Comparison of ENCODE assay signal across 12 cellular contexts in the genomic region with DNA sequence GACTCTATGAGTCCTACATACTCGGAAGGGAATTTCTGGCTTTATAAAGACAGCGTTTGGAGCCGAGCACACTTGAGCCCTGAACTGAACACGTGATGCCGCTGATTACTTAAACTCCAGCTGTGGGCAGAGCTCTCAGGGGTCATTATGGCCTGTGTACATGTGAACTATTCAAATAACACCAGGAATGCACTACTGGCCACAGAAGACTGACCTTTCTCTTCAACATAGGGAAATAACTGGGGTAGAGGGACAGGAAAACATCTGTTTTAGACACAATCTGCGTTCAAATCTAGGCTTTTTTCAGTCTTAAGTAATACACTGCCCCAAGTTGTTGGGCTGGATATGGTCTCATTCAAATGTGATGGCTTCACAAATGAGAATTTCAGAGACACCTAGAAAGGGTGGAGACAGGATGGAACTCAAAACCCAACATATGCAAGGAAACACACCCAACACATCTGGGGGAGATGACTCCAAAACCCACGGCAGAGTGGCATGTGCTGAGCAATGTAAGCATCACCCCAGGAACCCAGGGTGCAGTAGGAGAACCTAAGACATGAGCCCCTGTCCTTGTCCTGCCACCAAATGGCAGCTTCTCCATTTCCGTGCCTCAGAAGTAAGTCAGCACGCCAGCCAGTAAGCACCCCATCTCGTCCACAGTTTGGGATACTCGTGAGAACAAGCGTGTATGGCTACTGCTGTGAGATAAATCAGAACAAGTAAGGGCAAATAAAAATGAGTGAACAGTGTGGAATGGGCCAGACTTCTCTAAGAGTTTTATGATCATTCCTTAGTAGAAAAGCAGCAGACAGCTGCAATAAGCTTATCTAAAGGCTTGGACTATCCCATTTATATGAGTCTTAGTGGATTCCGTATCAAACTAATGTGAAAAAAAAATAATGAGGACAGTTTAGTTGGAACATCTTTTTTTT. TPM values are rescaled to one million over a fixed set of nuclear protein-coding genes. Genes with fewer than 3 reads are reported as not detected.
DNase-seq lines count a peak whose midpoint lies in the region; ATAC-seq, FAIRE-seq and TF ChIP-seq lines count a peak whose summit lies in the region.
"Had no signal": no experiment of that assay in that cellular context is flagged by ENCODE, and none has a peak within 500 bp of the region (broad histone marks: within the 10 kb centered on the region; RNA-seq: fewer than 3 reads in every experiment).

No MANE protein-coding gene starts in this region.

- intact Hi-C loops in colonic mucosa (cut with DNase I) (no loop called here), lower lobe of right lung (cut with DNase I) (no loop called here)
- intact Hi-C loops in activated CD8-positive, alpha-beta T cell treated with anti-CD3 and anti-CD28 coated beads for 36 hours (cut with micrococcal nuclease), result no loop called here

- H3K9ac ChIP-seq in colonic mucosa (ENCODE audit: low read depth in 2 of 2, low read length in 2 of 2), result no peak overlapping the region

- POLR2A ChIA-PET in activated CD8-positive, alpha-beta T cell treated with anti-CD3 and anti-CD28 coated beads for 36 hours (lab: Charles Lee), result no interaction called here

- H3K36me3 Mint-ChIP-seq in activated CD8-positive, alpha-beta T cell treated with anti-CD3 and anti-CD28 coated beads for 36 hours (ENCODE audit: low read depth), result no peaks in the 10 kb centered on the region
- H3K36me3 Mint-ChIP-seq: activated naive CD4-positive, alpha-beta T cell treated with anti-CD3 and anti-CD28 coated beads, Interleukin-2, amount 10 ng/mL, durations not matched to agents 7 days and 5 days; immature natural killer cell had no signal

- TF ChIP-seq CTCF in colonic mucosa (IDR thresholded peaks at IDR 0.05), result no peak
- no peak for TF ChIP-seq CTCF in lower lobe of right lung (IDR thresholded peaks at IDR 0.05)
- no peak for TF ChIP-seq CTCF in tibial nerve (IDR thresholded peaks at IDR 0.05)
- TF ChIP-seq CTCF in activated CD8-positive, alpha-beta T cell treated with anti-CD3 and anti-CD28 coated beads for 36 hours (IDR thresholded peaks at IDR 0.05), result no peak

- H3K4me3 ChIP-seq in colonic mucosa, result no peak overlapping the region
- H3K4me3 ChIP-seq in lower lobe of right lung, result no peak overlapping the region
- H3K4me3 ChIP-seq in tibial nerve, result no peak overlapping the region
- H3K4me3 ChIP-seq: SK-N-MC had no signal

- H3K4me3 Mint-ChIP-seq in activated CD8-positive, alpha-beta T cell treated with anti-CD3 and anti-CD28 coated beads for 36 hours, result no peak overlapping the region
- H3K4me3 Mint-ChIP-seq: activated CD4-positive, alpha-beta T cell treated with anti-CD3 and anti-CD28 coated beads, Interleukin-2, amount 10 ng/mL, durations not matched to agents 24 days and 14 days; activated naive CD4-positive, alpha-beta T cell treated with anti-CD3 and anti-CD28 coated beads, Interleukin-2, amount 10 ng/mL, durations not matched to agents 7 days and 5 days; immature natural killer cell had no signal

- peaks cover 1% of the 10 kb centered on the region for H3K9me3 Mint-ChIP-seq in activated CD8-positive, alpha-beta T cell treated with anti-CD3 and anti-CD28 coated beads for 36 hours
- H3K9me3 Mint-ChIP-seq: immature natural killer cell had no signal

- TF ChIP-seq POLR2A in tibial nerve (IDR thresholded peaks at IDR 0.05), result peak in 1 of 2 donors; percentile 31
- no peak for TF ChIP-seq POLR2A in H54 (IDR thresholded peaks at IDR 0.05; ENCODE audit: low read depth, low read length)

- no peak for FAIRE-seq in H54 (lab: Jason Lieb, UNC)

- peak overlapping the region; percentile 15 for H3K27ac ChIP-seq in colonic mucosa
- no peak overlapping the region for H3K27ac ChIP-seq in lower lobe of right lung
- H3K27ac ChIP-seq in tibial nerve, result peak overlapping the region in 3 of 4 donors; percentile 6 to 80 (median 75)
- H3K27ac ChIP-seq: SK-N-MC had no signal

- CTCF ChIA-PET in activated CD8-positive, alpha-beta T cell treated with anti-CD3 and anti-CD28 coated beads for 36 hours (lab: Charles Lee), result interaction anchor here (1.6 kb wide), 1 partner anchor 68 kb away, joined by 8 read pairs; no protein-coding TSS in a partner anchor

- ATAC-seq in lower lobe of right lung (peak; percentile 94 to 96), HG03460 (IDR thresholded peaks at IDR 0.05; ENCODE audit: unreplicated experiment) (no peak)
- ATAC-seq in activated CD8-positive, alpha-beta T cell treated with anti-CD3 and anti-CD28 coated beads for 36 hours, result no peak

- H3K4me1 ChIP-seq in colonic mucosa, result no peaks in the 10 kb centered on the region
- H3K4me1 ChIP-seq in lower lobe of right lung, result peaks cover 12% of the 10 kb centered on the region
- peaks cover 0 to 58% (median 15%) of the 10 kb centered on the region in 4 donors for H3K4me1 ChIP-seq in tibial nerve

- DNase-seq in NCI-H1417 treated with DMSO at 0.1 percent for 48 hours (lab: John Stamatoyannopoulos, UW) (peak; percentile 41), colonic mucosa (no peak), lower lobe of right lung (peak; percentile 53), tibial nerve (ENCODE audit: low spot score in 2 of 2) (peak; percentile 49 to 84), H54 (ENCODE audit: insufficient read length, low spot score) (no peak)
- DNase-seq in activated CD8-positive, alpha-beta memory T cell treated with anti-CD3 and anti-CD28 coated beads, Interleukin-2, amount 50 U/mL, for 48 hours, result no peak
- no peak for DNase-seq in activated CD8-positive, alpha-beta T cell treated with anti-CD3 and anti-CD28 coated beads for 36 hours
- DNase-seq: activated CD4-positive, alpha-beta T cell treated with anti-CD3 and anti-CD28 coated beads, Interleukin-2, amount 10 ng/mL, durations not matched to agents 24 days and 14 days; activated naive CD4-positive, alpha-beta T cell treated with anti-CD3 and anti-CD28 coated beads, Interleukin-2, amount 10 ng/mL, durations not matched to agents 7 days and 5 days; immature natural killer cell had no signal

- H3K36me3 ChIP-seq in colonic mucosa (no peaks in the 10 kb centered on the region), lower lobe of right lung (peaks cover 12% of the 10 kb centered on the region), tibial nerve (peaks cover 0 to 70% (median 10%) of the 10 kb centered on the region in 3 donors)

- peak in 1 of 2 donors; percentile 86 for TF ChIP-seq EP300 in tibial nerve (IDR thresholded peaks at IDR 0.05)

- WGBS in tibial nerve, 2 donors, result 49% methylated on average over 13 of the region's 13 CpGs

- H3K4me1 Mint-ChIP-seq in activated CD8-positive, alpha-beta T cell treated with anti-CD3 and anti-CD28 coated beads for 36 hours (ENCODE audit: low read depth), result no peaks in the 10 kb centered on the region
- H3K4me1 Mint-ChIP-seq: activated CD4-positive, alpha-beta T cell treated with anti-CD3 and anti-CD28 coated beads, Interleukin-2, amount 10 ng/mL, durations not matched to agents 24 days and 14 days; activated naive CD4-positive, alpha-beta T cell treated with anti-CD3 and anti-CD28 coated beads, Interleukin-2, amount 10 ng/mL, durations not matched to agents 7 days and 5 days; immature natural killer cell had no signal

- H3K27me3 ChIP-seq in colonic mucosa, result no peaks in the 10 kb centered on the region
- H3K27me3 ChIP-seq in lower lobe of right lung (ENCODE audit: low read depth), result no peaks in the 10 kb centered on the region
- H3K27me3 ChIP-seq in tibial nerve, result no peaks in the 10 kb centered on the region

- H3K9me3 ChIP-seq in colonic mucosa (no peaks in the 10 kb centered on the region), lower lobe of right lung (no peaks in the 10 kb centered on the region), tibial nerve (no peaks in the 10 kb centered on the region)

- H3K27ac Mint-ChIP-seq in activated CD8-positive, alpha-beta T cell treated with anti-CD3 and anti-CD28 coated beads for 36 hours, result no peak overlapping the region
- H3K27ac Mint-ChIP-seq: activated CD4-positive, alpha-beta T cell treated with anti-CD3 and anti-CD28 coated beads, Interleukin-2, amount 10 ng/mL, durations not matched to agents 24 days and 14 days; activated naive CD4-positive, alpha-beta T cell treated with anti-CD3 and anti-CD28 coated beads, Interleukin-2, amount 10 ng/mL, durations not matched to agents 7 days and 5 days; immature natural killer cell had no signal

- H3K27me3 Mint-ChIP-seq in activated CD8-positive, alpha-beta T cell treated with anti-CD3 and anti-CD28 coated beads for 36 hours, result no peaks in the 10 kb centered on the region

RNA-seq across cellular contexts. Expression of gene NID1, which starts 24.9 kb away (rescaled TPM):
- total RNA-seq in colonic mucosa (10 to 100 TPM in 1 of 2 donors, 1 to 10 TPM in 1; 8.8 to 25.5 TPM), lower lobe of right lung (46.6 TPM), tibial nerve (100 to 1,000 TPM; 192 to 321 (median 215) TPM)
- total RNA-seq in activated CD8-positive, alpha-beta T cell treated with anti-CD3 and anti-CD28 coated beads for 36 hours, result under 1 TPM; 0.04 to 0.07 TPM

Comparison
In these comparisons a context has a peak if more than half of its experiments do, and no peak if none do; other contexts are left out.
1. DNase-seq: peak in NCI-H1417 treated with DMSO at 0.1 percent for 48 hours (single experiment), lower lobe of right lung (single experiment) and tibial nerve (2 of 2); none in colonic mucosa (single experiment), activated CD8-positive, alpha-beta memory T cell treated with anti-CD3 and anti-CD28 coated beads, Interleukin-2, amount 50 U/mL, for 48 hours (single experiment), activated CD8-positive, alpha-beta T cell treated with anti-CD3 and anti-CD28 coated beads for 36 hours (single experiment) and H54 (single experiment).
2. ATAC-seq: peak in lower lobe of right lung (2 of 2); none in HG03460 (single experiment) and activated CD8-positive, alpha-beta T cell treated with anti-CD3 and anti-CD28 coated beads for 36 hours (single experiment).
3. RNA of gene NID1, which starts 24.9 kb away (total RNA-seq): 192 to 321 TPM in tibial nerve, 46.6 TPM in lower lobe of right lung (single experiment) and 8.8 to 25.5 TPM in colonic mucosa; 0.04 to 0.07 TPM in activated CD8-positive, alpha-beta T cell treated with anti-CD3 and anti-CD28 coated beads for 36 hours; every median in the first group is over 4 times any median in the second.